Comparison of ENCODE assay signal across 9 cellular contexts in the genomic region with DNA sequence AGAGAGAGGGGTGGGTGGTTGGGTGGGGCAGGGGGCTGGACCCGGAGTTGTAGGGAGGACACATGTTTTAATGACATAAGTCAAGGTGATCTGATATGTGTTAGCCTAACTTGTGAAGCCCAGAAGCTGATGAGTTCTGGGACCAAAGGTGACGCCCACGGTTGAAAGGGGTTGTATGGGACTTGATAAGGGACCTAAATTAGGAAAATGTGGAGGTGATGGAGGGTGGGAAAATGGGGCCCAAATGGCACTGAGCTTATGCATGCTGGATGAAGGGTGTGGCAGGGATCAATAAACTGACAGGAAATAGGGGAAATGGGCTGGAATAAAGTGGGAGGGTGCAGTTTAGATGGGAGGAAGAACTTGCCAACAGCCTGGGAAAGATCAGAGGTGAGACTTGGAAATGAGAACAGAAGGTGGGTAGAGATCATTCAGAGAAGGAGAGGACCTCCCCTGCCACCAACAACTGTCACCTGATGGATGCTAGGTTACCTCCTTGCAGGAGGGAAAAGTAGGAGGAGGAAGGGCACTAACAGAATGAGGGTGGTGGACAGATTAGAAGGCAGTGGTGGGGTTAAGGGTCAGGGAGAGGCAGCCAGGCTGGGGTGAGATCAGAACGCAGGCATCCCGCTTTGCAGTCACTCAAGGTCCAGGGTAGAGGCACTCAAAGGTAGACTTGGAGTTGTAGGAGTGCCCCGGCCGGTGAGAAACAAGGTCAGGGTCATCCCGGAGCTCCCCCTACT. TPM values are rescaled to one million over a fixed set of nuclear protein-coding genes. Genes with fewer than 3 reads are reported as not detected.
A peak's percentile ranks its signal among the peaks of the same experiment; 100 is the strongest.
DNase-seq lines count a peak whose midpoint lies in the region; ATAC-seq, FAIRE-seq and TF ChIP-seq lines count a peak whose summit lies in the region.
"Had no signal": no experiment of that assay in that cellular context is flagged by ENCODE, and none has a peak within 500 bp of the region (broad histone marks: within the 10 kb centered on the region; RNA-seq: fewer than 3 reads in every experiment).

No MANE protein-coding gene starts in this region.

- H4K20me1 ChIP-seq in GM12878 (ENCODE audit: control insufficient read depth, insufficient read depth) (no peaks in the 10 kb centered on the region), GM23248 (ENCODE audit: insufficient read depth) (no peaks in the 10 kb centered on the region)

- peaks cover 56% of the 10 kb centered on the region for H3K4me1 ChIP-seq in GM12878 (ENCODE audit: control insufficient read depth, insufficient read depth, low read length)
- H3K4me1 ChIP-seq in GM23248 (ENCODE audit: insufficient read depth): no peaks in the 10 kb centered on the region

- H3K79me2 ChIP-seq in GM12878 (ENCODE audit: control insufficient read depth, insufficient read depth, low read length): peaks cover 32% of the 10 kb centered on the region
- no peaks in the 10 kb centered on the region for H3K79me2 ChIP-seq in GM23248 (ENCODE audit: insufficient read depth)

- H3K9me2 ChIP-seq in GM23248 (ENCODE audit: insufficient read depth): no peaks in the 10 kb centered on the region

- no peak for TF ChIP-seq CTCF in GM12878 (IDR thresholded peaks at IDR 0.05 in 2 of 3, conservative IDR thresholded peaks at IDR 0.05 in 1 of 3; ENCODE audit: control insufficient read depth in 2 of 3, extremely low read depth in 1 of 3, insufficient read depth in 1 of 3, low read depth in 3 of 3, low read length in 3 of 3)

- DNase-seq in A172 (ENCODE audit: low spot score): peak; percentile 69
- DNase-seq in GM12878 (ENCODE audit: low read depth, low spot score): peak; percentile 60
- no peak for DNase-seq in GM23248
- no peak for DNase-seq in NOMO-1 (lab: John Stamatoyannopoulos, UW; ENCODE audit: unreplicated experiment in 2 of 2)
- DNase-seq in SHP77 (lab: John Stamatoyannopoulos, UW): no peak
- no peak for DNase-seq in T-helper 9 cell

- intact Hi-C loops in GM12878 (cut with micrococcal nuclease; ENCODE audit: unreplicated experiment): loop anchor here (1.0 kb wide), 2 partner anchors 16 to 328 kb away; partner anchors contain the start of genes CNOT9, USP37 and WNT10A

- POLR2A ChIA-PET in GM12878 (lab: Charles Lee): interaction anchor here (0.6 to 10.2 kb wide), 7 partner anchors 10 to 568 kb away, joined by 3 to 360 read pairs (median 5); partner anchors contain the start of genes CNPPD1 and WNT10A

- TSS peak; percentile 83 for BruUV-seq in GM12878 (replicated peaks; lab: Mats Ljungman, UMichigan)

- TF ChIP-seq POLR2A in GM12878 (IDR thresholded peaks at IDR 0.05; ENCODE audit: low read depth, low read length): peak; percentile 4; the same call in 1 of the 2 replicates

- RAD21 ChIA-PET in GM12878 (lab: Charles Lee; ENCODE audit: unreplicated experiment): interaction anchor here (0.6 to 9.5 kb wide), 2 partner anchors 15 to 158 kb away, joined by 4 to 871 read pairs; partner anchors contain the start of gene WNT10A

- SMC1A ChIA-PET in GM12878 (lab: Charles Lee; ENCODE audit: uncharacterized antibody, unreplicated experiment): interaction anchor here (0.9 to 12.4 kb wide), 5 partner anchors 13 to 359 kb away, joined by 3 to 780 read pairs (median 23); partner anchors contain the start of gene WNT10A

- in situ Hi-C loops in GM12878 (cut with MboI) (no loop called here), GM23248 (cut with MboI) (no loop called here)

- H3K4me3 ChIP-seq in GM12878: no peak overlapping the region; the same call in 1 of the 2 replicates
- H3K4me3 ChIP-seq in GM23248: no peak overlapping the region

- no peak for TF ChIP-seq RAD21 in GM12878 (IDR thresholded peaks at IDR 0.05; ENCODE audit: insufficient read depth, low read depth, low read length)

- H3K27me3 ChIP-seq in GM12878 (replicated peaks in 1 of 2; ENCODE audit: control insufficient read depth in 2 of 2, insufficient read depth in 2 of 2, low read length in 1 of 2) (no peaks in the 10 kb centered on the region), GM23248 (replicated peaks; ENCODE audit: insufficient read depth) (peaks cover 45% of the 10 kb centered on the region)

- FAIRE-seq in GM12878 (lab: Jason Lieb, UNC): peak; percentile 80

- H3K36me3 ChIP-seq in GM12878 (ENCODE audit: control insufficient read depth in 2 of 2, insufficient read depth in 2 of 2, low read length in 1 of 2): peaks cover 0 to 2% of the 10 kb centered on the region in 2 experiments; a peak in 2 of 4 replicates
- no peaks in the 10 kb centered on the region for H3K36me3 ChIP-seq in GM23248 (ENCODE audit: low read depth)
- H3K36me3 ChIP-seq: vagina had no signal

- TF ChIP-seq EP300 in GM12878 (IDR thresholded peaks at IDR 0.05; ENCODE audit: borderline replicate concordance in 1 of 2, control insufficient read depth in 1 of 2, low read depth in 2 of 2, low read length in 2 of 2): no peak

- H3K4me2 ChIP-seq in GM12878 (ENCODE audit: control insufficient read depth, insufficient read depth): peak overlapping the region; percentile 62
- H3K4me2 ChIP-seq in GM23248 (ENCODE audit: unreplicated experiment): no peak overlapping the region

- peak; percentile 2 for ATAC-seq in GM19397 (IDR thresholded peaks at IDR 0.05; ENCODE audit: unreplicated experiment)
- ATAC-seq in HG03342 (IDR thresholded peaks at IDR 0.05; ENCODE audit: unreplicated experiment): peak; percentile 10
- ATAC-seq in GM12878: peak; percentile 36

- H3K9ac ChIP-seq in GM12878 (ENCODE audit: control insufficient read depth, insufficient read depth, low read length) (peak overlapping the region; percentile 81), GM23248 (no peak overlapping the region)

- CTCF ChIA-PET in GM12878 (lab: Yijun Ruan, JAX): interaction anchor here (0.7 to 22.2 kb wide), 4 partner anchors 18 to 84 kb away, joined by 3 to 1364 read pairs (median 51); partner anchors contain the start of gene WNT10A

- no peaks in the 10 kb centered on the region for H3K9me3 ChIP-seq in GM12878 (replicated peaks; ENCODE audit: control insufficient read depth, insufficient read depth, low read length)
- H3K9me3 ChIP-seq in GM23248 (ENCODE audit: low read depth): no peaks in the 10 kb centered on the region
- H3K9me3 ChIP-seq: vagina had no signal

- 7% methylated on average over 8 of the region's 8 CpGs for WGBS in GM12878 (ENCODE audit: insufficient coverage, insufficient replicate concordance, low lambda C conversion rate, missing lambda C conversion rate)
- 50 to 60% methylated on average over 7 to 8 of the region's 8 CpGs for WGBS in GM23248 (ENCODE audit: low coverage in 1 of 2, low lambda C conversion rate in 2 of 2, missing lambda C conversion rate in 2 of 2), 2 experiments

- H2AFZ ChIP-seq in GM12878 (ENCODE audit: control insufficient read depth, low read depth, low read length) (no peak overlapping the region), GM23248 (no peak overlapping the region)

- H3K27ac ChIP-seq in GM12878 (ENCODE audit: control insufficient read depth, insufficient read depth) (peak overlapping the region; percentile 95), GM23248 (no peak overlapping the region)
- H3K27ac ChIP-seq: vagina had no signal

- no peaks in the 10 kb centered on the region for H3F3A ChIP-seq in GM23248 (ENCODE audit: insufficient read depth)

TF ChIP-seq in GM12878, 131 proteins besides CTCF, POLR2A, EP300 and RAD21 (continues in another document):
- TF ChIP-seq DPF2 (IDR thresholded peaks at IDR 0.05): no peak

RNA-seq across cellular contexts. Expression of gene WNT10A, which starts 15.3 kb away (rescaled TPM):
- total RNA-seq in A172 (2014; rRNA removed; shearing (Covaris generic)): 0.36 and 1.5 TPM in 2 replicates
- 119 and 132 TPM in 2 replicates for total RNA-seq in GM12878 (2013; cell fraction: nucleolus; rRNA removed)
- total RNA-seq in GM12878 (2014; rRNA removed): 17.7 and 18.9 TPM in 2 replicates
- total RNA-seq in GM12878 (2014; rRNA removed; fragmentation: Illumina TruSeq; extraction: Trizol): 5.7 and 6.6 TPM in 2 replicates
- 20.6 and 20.7 TPM in 2 replicates for total RNA-seq in GM12878 (2021)
- 12.0 TPM for polyA plus RNA-seq in GM12878 (2011; ENCODE audit: low read depth)
- polyA plus RNA-seq in GM12878 (2011; rRNA removed): 27.8 and 45.0 TPM in 2 replicates
- polyA plus RNA-seq in GM12878 (2011; cell fraction: cytosol; rRNA removed): 59.9 and 66.5 TPM in 2 replicates
- polyA plus RNA-seq in GM12878 (2011; cell fraction: nucleus; rRNA removed): 246 and 304 TPM in 2 replicates
- 44.5 and 80.7 TPM in 2 replicates for polyA plus RNA-seq in GM12878 (2012)
- polyA plus RNA-seq in GM12878 (2014; fragmentation: Illumina TruSeq; extraction: Trizol): 3.6 and 4.4 TPM in 2 replicates
- under 1 TPM; 0.61 to 0.93 TPM for polyA plus RNA-seq in GM12878 (2014; fragmentation: Nextera tagmentation; extraction: Ambion mirVana)
- polyA plus RNA-seq in GM12878 (2014; rRNA removed): 22.1 and 25.4 TPM in 2 replicates
- polyA plus RNA-seq in GM12878 (2016; fragmentation: Nextera tagmentation; extraction: Ambion mirVana): 1 to 10 TPM; 5.3 to 7.2 TPM
- 28.0 and 66.0 TPM in 2 replicates for polyA minus RNA-seq in GM12878 (2011; rRNA and poly(A)+ RNA removed)
- polyA minus RNA-seq in GM12878 (2011; cell fraction: cytosol; rRNA and poly(A)+ RNA removed): 25.3 and 36.2 TPM in 2 replicates
- polyA minus RNA-seq in GM12878 (2011; cell fraction: nucleus; rRNA and poly(A)+ RNA removed): 83.1 and 124 TPM in 2 replicates
- not detected in 2 replicates for total RNA-seq in GM23248 (2014; rRNA removed; shearing (Covaris generic))
- polyA plus RNA-seq in GM23248 (2016; fragmentation: Nextera tagmentation; extraction: Ambion mirVana): not detected in 2 replicates

RNA-seq across cellular contexts. Expression of gene WNT6, which starts 36.3 kb away (rescaled TPM):
- total RNA-seq in A172 (2014; rRNA removed; shearing (Covaris generic)): 0.24 TPM in 1 of 2 replicates, not detected in the other
- not detected in 2 replicates for total RNA-seq in GM12878 (2013; cell fraction: nucleolus; rRNA removed)
- total RNA-seq in GM12878 (2014; rRNA removed): 0.11 TPM in 1 of 2 replicates, not detected in the other
- total RNA-seq in GM12878 (2014; rRNA removed; fragmentation: Illumina TruSeq; extraction: Trizol): not detected in 2 replicates
- 0.44 TPM in 1 of 2 replicates, not detected in the other for total RNA-seq in GM12878 (2021)
- not detected for polyA plus RNA-seq in GM12878 (2011; ENCODE audit: low read depth)
- polyA plus RNA-seq in GM12878 (2011; rRNA removed): 0.06 and 0.15 TPM in 2 replicates
- 0.40 and 0.72 TPM in 2 replicates for polyA plus RNA-seq in GM12878 (2011; cell fraction: cytosol; rRNA removed)
- polyA plus RNA-seq in GM12878 (2011; cell fraction: nucleus; rRNA removed): 1.4 and 1.7 TPM in 2 replicates
- 0.10 TPM in 1 of 2 replicates, not detected in the other for polyA plus RNA-seq in GM12878 (2012)
- polyA plus RNA-seq in GM12878 (2014; fragmentation: Illumina TruSeq; extraction: Trizol): not detected in 2 replicates
- polyA plus RNA-seq in GM12878 (2014; fragmentation: Nextera tagmentation; extraction: Ambion mirVana): not detected
- 0.22 TPM in 1 of 2 replicates, not detected in the other for polyA plus RNA-seq in GM12878 (2014; rRNA removed)
- polyA plus RNA-seq in GM12878 (2016; fragmentation: Nextera tagmentation; extraction: Ambion mirVana): under 1 TPM in 1 of 2 experiments, not detected in 1; 0.29 TPM
- polyA minus RNA-seq in GM12878 (2011; rRNA and poly(A)+ RNA removed): not detected in 2 replicates
- polyA minus RNA-seq in GM12878 (2011; cell fraction: cytosol; rRNA and poly(A)+ RNA removed): 0.52 and 0.67 TPM in 2 replicates
- polyA minus RNA-seq in GM12878 (2011; cell fraction: nucleus; rRNA and poly(A)+ RNA removed): 0.48 and 0.77 TPM in 2 replicates
- not detected in 2 replicates for total RNA-seq in GM23248 (2014; rRNA removed; shearing (Covaris generic))
- polyA plus RNA-seq in GM23248 (2016; fragmentation: Nextera tagmentation; extraction: Ambion mirVana): not detected in 2 replicates

Comparison
In these comparisons a context has a peak if more than half of its experiments do, and no peak if none do; other contexts are left out.
1. DNase-seq: peak in A172 (single experiment) and GM12878 (single experiment); none in GM23248 (single experiment), NOMO-1 (0 of 2), SHP77 (0 of 2) and T-helper 9 cell (single experiment).
2. Peak in every context shown above with its lines, with median percentiles within 50 percentile points of each other: ATAC-seq.